In genomic region chr2:229836847-229837246, GRCh38 we compare ENCODE assay signal across 19 cellular contexts.
DNase-seq lines count a peak whose midpoint lies in the region; ATAC-seq and TF ChIP-seq lines count a peak whose summit lies in the region.
"Had no signal": no experiment of that assay in that cellular context is flagged by ENCODE, and none has a peak within 500 bp of the region (broad histone marks: within the 10 kb centered on the region; RNA-seq: fewer than 3 reads in every experiment).

No MANE protein-coding gene starts in this region.

- H3K27ac ChIP-seq in substantia nigra (ENCODE audit: low read depth, low read length, poor library complexity, severe bottlenecking): peak overlapping the region; percentile 3
- H3K27ac ChIP-seq: 22Rv1, esophagus squamous epithelium, gastroesophageal sphincter, skin epidermis, stomach, tibial artery had no signal

- no peak for TF ChIP-seq CTCF in foreskin fibroblast (IDR thresholded peaks at IDR 0.05; ENCODE audit: low read depth, low read length)

- no peaks in the 10 kb centered on the region for H3K9me3 Mint-ChIP-seq in T-helper 2 cell treated with Interferon-gamma antibody and Interleukin-4, amounts not matched to agents 5 μg/mL and 100 μg/mL, for 36 hours
- H3K9me3 Mint-ChIP-seq in stimulated activated naive CD8-positive, alpha-beta T cell treated with anti-CD3 and anti-CD28 coated beads, Interleukin-15, Interleukin-2, amounts not matched to agents 100 ng/mL and 50 ng/mL, for 24 hours: no peaks in the 10 kb centered on the region
- no peaks in the 10 kb centered on the region for H3K9me3 Mint-ChIP-seq in effector memory CD8-positive, alpha-beta T cell

- peaks cover 31% of the 10 kb centered on the region for H3K4me1 Mint-ChIP-seq in T-helper 2 cell treated with Interferon-gamma antibody and Interleukin-4, amounts not matched to agents 5 μg/mL and 100 μg/mL, for 36 hours (ENCODE audit: low read depth)
- peaks cover 50% of the 10 kb centered on the region for H3K4me1 Mint-ChIP-seq in stimulated activated naive CD8-positive, alpha-beta T cell treated with anti-CD3 and anti-CD28 coated beads, Interleukin-15, Interleukin-2, amounts not matched to agents 100 ng/mL and 50 ng/mL, for 24 hours (ENCODE audit: low read depth)
- peaks cover 17 to 51% of the 10 kb centered on the region in 2 donors for H3K4me1 Mint-ChIP-seq in effector memory CD8-positive, alpha-beta T cell (ENCODE audit: low read depth in 2 of 2)

- ATAC-seq in stimulated activated naive CD8-positive, alpha-beta T cell treated with anti-CD3 and anti-CD28 coated beads, Interleukin-15, Interleukin-2, amounts not matched to agents 100 U/mL and 50 U/mL, for 24 hours: no peak
- ATAC-seq in effector memory CD8-positive, alpha-beta T cell (replicated peaks): no peak
- ATAC-seq: gastroesophageal sphincter, left lobe of liver had no signal

- peak overlapping the region; percentile 39 for H3K27ac Mint-ChIP-seq in T-helper 2 cell treated with Interferon-gamma antibody and Interleukin-4, amounts not matched to agents 5 μg/mL and 100 μg/mL, for 36 hours
- H3K27ac Mint-ChIP-seq in stimulated activated naive CD8-positive, alpha-beta T cell treated with anti-CD3 and anti-CD28 coated beads, Interleukin-15, Interleukin-2, amounts not matched to agents 100 ng/mL and 50 ng/mL, for 24 hours: peak overlapping the region; percentile 29
- peak overlapping the region; percentile 75 to 94 for H3K27ac Mint-ChIP-seq in effector memory CD8-positive, alpha-beta T cell

- peaks cover 41% of the 10 kb centered on the region for H3K36me3 Mint-ChIP-seq in T-helper 2 cell treated with Interferon-gamma antibody and Interleukin-4, amounts not matched to agents 5 μg/mL and 100 μg/mL, for 36 hours (ENCODE audit: low read depth)
- peaks cover 78% of the 10 kb centered on the region for H3K36me3 Mint-ChIP-seq in stimulated activated naive CD8-positive, alpha-beta T cell treated with anti-CD3 and anti-CD28 coated beads, Interleukin-15, Interleukin-2, amounts not matched to agents 100 ng/mL and 50 ng/mL, for 24 hours (ENCODE audit: low read depth)
- peaks cover 31% of the 10 kb centered on the region for H3K36me3 Mint-ChIP-seq in effector memory CD8-positive, alpha-beta T cell (ENCODE audit: insufficient read depth)

- H3K4me3 ChIP-seq in foreskin fibroblast (ENCODE audit: low read depth in 1 of 2, low read length in 2 of 2): no peak overlapping the region
- H3K4me3 ChIP-seq: esophagus squamous epithelium, gastroesophageal sphincter, skin epidermis, stomach, tibial artery had no signal

- DNase-seq in T-helper 2 cell treated with Interferon-gamma antibody and Interleukin-4, amounts not matched to agents 5 μg/mL and 100 μg/mL, for 36 hours (ENCODE audit: low spot score): no peak
- DNase-seq in T-helper 2 cell (no peak), substantia nigra (lab: John Stamatoyannopoulos, UW) (peak in 2 of 49 donors; percentile 1 to 7), occipital lobe (lab: John Stamatoyannopoulos, UW) (no peak), foreskin fibroblast (no peak)
- DNase-seq in stimulated activated naive CD8-positive, alpha-beta T cell treated with anti-CD3 and anti-CD28 coated beads, Interleukin-15, Interleukin-2, amounts not matched to agents 100 U/mL and 50 U/mL, for 24 hours: no peak
- no peak for DNase-seq in effector memory CD8-positive, alpha-beta T cell
- DNase-seq: cortex of kidney, esophagus squamous epithelium, mesenchymal stem cell, NCI-H446 treated with DMSO at 0.1 percent for 48 hours, RPMI8226, stomach, tibial artery had no signal

- H3K4me3 Mint-ChIP-seq in T-helper 2 cell treated with Interferon-gamma antibody and Interleukin-4, amounts not matched to agents 5 μg/mL and 100 μg/mL, for 36 hours: peak overlapping the region; percentile 32
- no peak overlapping the region for H3K4me3 Mint-ChIP-seq in stimulated activated naive CD8-positive, alpha-beta T cell treated with anti-CD3 and anti-CD28 coated beads, Interleukin-15, Interleukin-2, amounts not matched to agents 100 ng/mL and 50 ng/mL, for 24 hours
- H3K4me3 Mint-ChIP-seq in effector memory CD8-positive, alpha-beta T cell: peak overlapping the region in 1 of 2 donors; percentile 3

- H3K27me3 Mint-ChIP-seq in T-helper 2 cell treated with Interferon-gamma antibody and Interleukin-4, amounts not matched to agents 5 μg/mL and 100 μg/mL, for 36 hours (ENCODE audit: low read depth): no peaks in the 10 kb centered on the region
- H3K27me3 Mint-ChIP-seq in stimulated activated naive CD8-positive, alpha-beta T cell treated with anti-CD3 and anti-CD28 coated beads, Interleukin-15, Interleukin-2, amounts not matched to agents 100 ng/mL and 50 ng/mL, for 24 hours: no peaks in the 10 kb centered on the region
- H3K27me3 Mint-ChIP-seq in effector memory CD8-positive, alpha-beta T cell: no peaks in the 10 kb centered on the region

Comparison
In these comparisons a context has a peak if more than half of its experiments do, and no peak if none do; other contexts are left out.
1. H3K27ac Mint-ChIP-seq: peak in every context shown above with its lines; median percentile 84 in effector memory CD8-positive, alpha-beta T cell; 39 in T-helper 2 cell treated with Interferon-gamma antibody and Interleukin-4, amounts not matched to agents 5 μg/mL and 100 μg/mL, for 36 hours; 29 in stimulated activated naive CD8-positive, alpha-beta T cell treated with anti-CD3 and anti-CD28 coated beads, Interleukin-15, Interleukin-2, amounts not matched to agents 100 ng/mL and 50 ng/mL, for 24 hours.